Comparison of ENCODE assay signal across 1 cellular context in genomic region chr12:108822458-108823205, GRCh38.
TF ChIP-seq lines count a peak whose summit lies in the region.

No MANE protein-coding gene starts in this region.

TF ChIP-seq in SK-N-SH, 30 proteins besides CTCF, POLR2A, EP300 and RAD21 (continued from another document):
- TF ChIP-seq REST (IDR thresholded peaks at IDR 0.05; ENCODE audit: low read depth, low read length) (no peak), NFIC (IDR thresholded peaks at IDR 0.05; ENCODE audit: borderline replicate concordance) (no peak), FOXJ3 (CRISPR knock-in tag; IDR thresholded peaks at IDR 0.05) (no peak), FOXM1 (IDR thresholded peaks at IDR 0.05; ENCODE audit: low read depth) (no peak), TCF12 (IDR thresholded peaks at IDR 0.05) (peak; percentile 53), MEF2A (IDR thresholded peaks at IDR 0.05; ENCODE audit: borderline replicate concordance, low read depth) (no peak), MAX (IDR thresholded peaks at IDR 0.05; ENCODE audit: low read depth) (no peak), IRF3 (IDR thresholded peaks at IDR 0.05; ENCODE audit: low read depth, low read length) (no peak), SIN3A (IDR thresholded peaks at IDR 0.05; ENCODE audit: borderline replicate concordance, low read depth, low read length) (no peak), MXI1 (IDR thresholded peaks at IDR 0.05; ENCODE audit: low read depth, low read length) (peak; percentile 66; the same call in 1 of the 2 replicates), YY1 (IDR thresholded peaks at IDR 0.05; ENCODE audit: low read depth) (no peak), EZH2phosphoT487 (IDR thresholded peaks at IDR 0.05; ENCODE audit: borderline replicate concordance, low read depth) (no peak), NRF1 (IDR thresholded peaks at IDR 0.05; ENCODE audit: low read depth, low read length) (no peak), RXRA (IDR thresholded peaks at IDR 0.05; ENCODE audit: borderline replicate concordance, low read depth) (no peak), CHD2 (IDR thresholded peaks at IDR 0.05; ENCODE audit: low read length, partially characterized antibody) (no peak), POLR2AphosphoS5 (IDR thresholded peaks at IDR 0.05; ENCODE audit: low read depth, low read length) (no peak)
- TF ChIP-seq, protein P1, sequence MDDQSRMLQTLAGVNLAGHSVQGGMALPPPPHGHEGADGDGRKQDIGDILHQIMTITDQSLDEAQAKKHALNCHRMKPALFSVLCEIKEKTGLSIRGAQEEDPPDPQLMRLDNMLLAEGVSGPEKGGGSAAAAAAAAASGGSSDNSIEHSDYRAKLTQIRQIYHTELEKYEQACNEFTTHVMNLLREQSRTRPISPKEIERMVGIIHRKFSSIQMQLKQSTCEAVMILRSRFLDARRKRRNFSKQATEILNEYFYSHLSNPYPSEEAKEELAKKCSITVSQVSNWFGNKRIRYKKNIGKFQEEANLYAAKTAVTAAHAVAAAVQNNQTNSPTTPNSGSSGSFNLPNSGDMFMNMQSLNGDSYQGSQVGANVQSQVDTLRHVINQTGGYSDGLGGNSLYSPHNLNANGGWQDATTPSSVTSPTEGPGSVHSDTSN (IDR thresholded peaks at IDR 0.05), result no peak
- TF ChIP-seq, protein P2, sequence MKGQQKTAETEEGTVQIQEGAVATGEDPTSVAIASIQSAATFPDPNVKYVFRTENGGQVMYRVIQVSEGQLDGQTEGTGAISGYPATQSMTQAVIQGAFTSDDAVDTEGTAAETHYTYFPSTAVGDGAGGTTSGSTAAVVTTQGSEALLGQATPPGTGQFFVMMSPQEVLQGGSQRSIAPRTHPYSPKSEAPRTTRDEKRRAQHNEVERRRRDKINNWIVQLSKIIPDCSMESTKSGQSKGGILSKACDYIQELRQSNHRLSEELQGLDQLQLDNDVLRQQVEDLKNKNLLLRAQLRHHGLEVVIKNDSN (IDR thresholded peaks at IDR 0.05; ENCODE audit: borderline replicate concordance, low read depth), result no peak
